8 cellular contexts compared by ENCODE assay signal in the genomic region with DNA sequence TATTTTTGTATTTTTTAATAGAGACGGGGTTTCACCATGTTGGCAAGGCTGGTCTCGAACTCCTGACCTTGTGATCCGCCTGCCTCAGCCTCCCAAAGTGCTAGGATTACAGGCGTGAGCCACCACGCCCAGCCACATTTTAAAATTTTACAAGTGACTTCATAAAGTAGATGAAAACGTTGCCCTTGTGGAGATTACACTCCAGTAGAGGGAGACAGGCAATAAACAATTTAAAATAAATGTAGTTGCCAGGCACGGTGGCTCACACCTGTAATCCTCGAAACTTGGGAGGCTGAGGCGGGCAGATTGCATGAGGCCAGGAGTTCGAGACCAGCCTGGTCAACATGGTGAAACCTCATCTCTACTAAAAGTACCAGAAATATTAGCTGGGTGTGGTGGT. TPM values are rescaled to one million over a fixed set of nuclear protein-coding genes. Genes with fewer than 3 reads are reported as not detected.
"Had no signal": no experiment of that assay in that cellular context is flagged by ENCODE, and none has a peak within 500 bp of the region (broad histone marks: within the 10 kb centered on the region; RNA-seq: fewer than 3 reads in every experiment).

No MANE protein-coding gene starts in this region.

RNA-seq across cellular contexts. Expression of gene SYCN, which starts 15.0 kb away (rescaled TPM):
- total RNA-seq: LHCN-M2; M059J; PC-3; Peyer's patch; Right ventricle myocardium superior; SJSA1; T-helper 1 cell treated with Interleukin-12 subunit alpha and Interleukin-12 subunit beta and Interleukin-4 antibody, amounts not matched to agents 30 ng/mL and 1 ng/mL, for 36 hours had no signal

RNA-seq across cellular contexts. Expression of gene NCCRP1, which starts 22.3 kb away (rescaled TPM):
- total RNA-seq: LHCN-M2; M059J; Right ventricle myocardium superior; SJSA1; T-helper 1 cell treated with Interleukin-12 subunit alpha and Interleukin-12 subunit beta and Interleukin-4 antibody, amounts not matched to agents 30 ng/mL and 1 ng/mL, for 36 hours had no signal

RNA-seq across cellular contexts. Expression of gene IFNL3, which starts 25.7 kb away (rescaled TPM):
- total RNA-seq: LHCN-M2; M059J; PC-3; Peyer's patch; Right ventricle myocardium superior; SJSA1; T-cell; T-helper 1 cell treated with Interleukin-12 subunit alpha and Interleukin-12 subunit beta and Interleukin-4 antibody, amounts not matched to agents 30 ng/mL and 1 ng/mL, for 36 hours had no signal

RNA-seq across cellular contexts. Expression of gene IFNL4, which starts 29.5 kb away (rescaled TPM):
- total RNA-seq: LHCN-M2; M059J; PC-3; Peyer's patch; Right ventricle myocardium superior; SJSA1; T-cell; T-helper 1 cell treated with Interleukin-12 subunit alpha and Interleukin-12 subunit beta and Interleukin-4 antibody, amounts not matched to agents 30 ng/mL and 1 ng/mL, for 36 hours had no signal

RNA-seq across cellular contexts. Expression of gene IFNL2, which starts 49.1 kb away (rescaled TPM):
- total RNA-seq: LHCN-M2; M059J; PC-3; Peyer's patch; Right ventricle myocardium superior; SJSA1; T-cell; T-helper 1 cell treated with Interleukin-12 subunit alpha and Interleukin-12 subunit beta and Interleukin-4 antibody, amounts not matched to agents 30 ng/mL and 1 ng/mL, for 36 hours had no signal
